ENCODE assay signal across 8 cellular contexts in genomic region chr1:119968068-119968492, GRCh38.
DNase-seq lines count a peak whose midpoint lies in the region; ATAC-seq and TF ChIP-seq lines count a peak whose summit lies in the region.

No MANE protein-coding gene starts in this region.

- no peak for TF ChIP-seq EP300 in suprapubic skin (IDR thresholded peaks at IDR 0.05)

- H3K4me1 ChIP-seq in HEK293 (ENCODE audit: control insufficient read depth, insufficient read depth, low read length), result no peaks in the 10 kb centered on the region
- H3K4me1 ChIP-seq in suprapubic skin, result peaks cover 34% of the 10 kb centered on the region

- TF ChIP-seq CTCF in HEK293 (tag by site-specific recombination; IDR thresholded peaks at IDR 0.05) (peak; percentile 67), endothelial cell (IDR thresholded peaks at IDR 0.05; ENCODE audit: unreplicated experiment) (peak; percentile 89), suprapubic skin (IDR thresholded peaks at IDR 0.05) (peak; percentile 53 to 63)

- peak; percentile 87 to 94 for ATAC-seq in natural killer cell treated with Interleukin-12 subunit alpha and Interleukin-12 subunit beta and Interleukin-15 and Interleukin-18, amount 100 ng/mL, for 72 hours

- H3K36me3 ChIP-seq in HEK293 (ENCODE audit: control insufficient read depth in 2 of 2, insufficient read depth in 1 of 2, low read length in 2 of 2) (peaks cover 4 to 79% of the 10 kb centered on the region in 2 experiments; a peak in 2 of 3 replicates), suprapubic skin (peaks cover 51% of the 10 kb centered on the region)

- no peaks in the 10 kb centered on the region for H3K27me3 Mint-ChIP-seq in activated CD4-positive, alpha-beta memory T cell treated with anti-CD3 and anti-CD28 coated beads, Interleukin-2, amount 10 ng/mL, durations not matched to agents 7 days and 5 days
- H3K27me3 Mint-ChIP-seq in endothelial cell (ENCODE audit: unreplicated experiment), result no peaks in the 10 kb centered on the region
- no peaks in the 10 kb centered on the region for H3K27me3 Mint-ChIP-seq in natural killer cell treated with Interleukin-12 subunit alpha and Interleukin-12 subunit beta and Interleukin-15 and Interleukin-18, amount 100 ng/mL, for 72 hours

- 75% methylated on average over 1 of the region's 1 CpG for WGBS in suprapubic skin

- H3K9me3 Mint-ChIP-seq in activated CD4-positive, alpha-beta memory T cell treated with anti-CD3 and anti-CD28 coated beads, Interleukin-2, amount 10 ng/mL, durations not matched to agents 7 days and 5 days, result no peaks in the 10 kb centered on the region
- H3K9me3 Mint-ChIP-seq in endothelial cell (ENCODE audit: unreplicated experiment), result no peaks in the 10 kb centered on the region
- peaks cover 5% of the 10 kb centered on the region for H3K9me3 Mint-ChIP-seq in natural killer cell treated with Interleukin-12 subunit alpha and Interleukin-12 subunit beta and Interleukin-15 and Interleukin-18, amount 100 ng/mL, for 72 hours

- POLR2A ChIA-PET in HEK293 (lab: Yijun Ruan, JAX), result no interaction called here
- POLR2A ChIA-PET in activated CD4-positive, alpha-beta memory T cell treated with anti-CD3 and anti-CD28 coated beads, Interleukin-2, amount 10 ng/mL, durations not matched to agents 7 days and 5 days (lab: Charles Lee), result no interaction called here

- H3K36me3 Mint-ChIP-seq in activated CD4-positive, alpha-beta memory T cell treated with anti-CD3 and anti-CD28 coated beads, Interleukin-2, amount 10 ng/mL, durations not matched to agents 7 days and 5 days (ENCODE audit: low read depth), result peaks cover 61% of the 10 kb centered on the region
- H3K36me3 Mint-ChIP-seq in endothelial cell (ENCODE audit: low read depth, unreplicated experiment), result peaks cover under 1% of the 10 kb centered on the region
- peaks cover 16% of the 10 kb centered on the region for H3K36me3 Mint-ChIP-seq in natural killer cell treated with Interleukin-12 subunit alpha and Interleukin-12 subunit beta and Interleukin-15 and Interleukin-18, amount 100 ng/mL, for 72 hours

- H3K9me3 ChIP-seq in HEK293 (ENCODE audit: control insufficient read depth, insufficient read depth, low read depth, low read length) (no peaks in the 10 kb centered on the region), suprapubic skin (no peaks in the 10 kb centered on the region)

- peaks cover 14% of the 10 kb centered on the region for H3K4me1 Mint-ChIP-seq in activated CD4-positive, alpha-beta memory T cell treated with anti-CD3 and anti-CD28 coated beads, Interleukin-2, amount 10 ng/mL, durations not matched to agents 7 days and 5 days
- H3K4me1 Mint-ChIP-seq in endothelial cell (ENCODE audit: unreplicated experiment), result no peaks in the 10 kb centered on the region
- peaks cover 7 to 17% of the 10 kb centered on the region in 2 donors for H3K4me1 Mint-ChIP-seq in natural killer cell treated with Interleukin-12 subunit alpha and Interleukin-12 subunit beta and Interleukin-15 and Interleukin-18, amount 100 ng/mL, for 72 hours (ENCODE audit: low read depth in 2 of 2)

- no peak overlapping the region for H3K27ac ChIP-seq in HEK293 (ENCODE audit: extremely low read depth, low read depth, low read length)
- no peak overlapping the region for H3K27ac ChIP-seq in suprapubic skin

- H3K4me3 ChIP-seq in HEK293 (ENCODE audit: low read depth, low read length) (no peak overlapping the region), suprapubic skin (no peak overlapping the region)

- TF ChIP-seq POLR2A in suprapubic skin (IDR thresholded peaks at IDR 0.05), result no peak

- H3K27me3 ChIP-seq in suprapubic skin, result no peaks in the 10 kb centered on the region

- CTCF ChIA-PET in HEK293 (lab: Yijun Ruan, JAX), result interaction anchor here (0.8 to 4.0 kb wide), 13 partner anchors 10 to 487 kb away, joined by 3 to 36 read pairs (median 6); no protein-coding TSS in a partner anchor
- CTCF ChIA-PET in activated CD4-positive, alpha-beta memory T cell treated with anti-CD3 and anti-CD28 coated beads, Interleukin-2, amount 10 ng/mL, durations not matched to agents 7 days and 5 days (lab: Charles Lee), result interaction anchor here (1.0 to 2.9 kb wide), 17 partner anchors 9 to 224 kb away, joined by 3 to 13 read pairs (median 7); no protein-coding TSS in a partner anchor

- DNase-seq in NCI-H187 (lab: John Stamatoyannopoulos, UW) (peak; percentile 50 to 61), NCI-H187 treated with DMSO at 0.1 percent for 48 hours (lab: John Stamatoyannopoulos, UW) (no peak), NCI-H2107 (lab: John Stamatoyannopoulos, UW) (peak; percentile 62), endothelial cell (ENCODE audit: low spot score) (peak; percentile 74), suprapubic skin (ENCODE audit: low spot score in 2 of 2) (no peak)
- DNase-seq in activated CD4-positive, alpha-beta memory T cell treated with anti-CD3 and anti-CD28 coated beads, Interleukin-2, amount 10 ng/mL, durations not matched to agents 7 days and 5 days, result peak; percentile 85
- peak; percentile 81 for DNase-seq in natural killer cell treated with Interleukin-12 subunit alpha and Interleukin-12 subunit beta and Interleukin-15 and Interleukin-18, amount 100 ng/mL, for 72 hours (ENCODE audit: low spot score)

- no peak overlapping the region for H3K4me3 Mint-ChIP-seq in activated CD4-positive, alpha-beta memory T cell treated with anti-CD3 and anti-CD28 coated beads, Interleukin-2, amount 10 ng/mL, durations not matched to agents 7 days and 5 days
- no peak overlapping the region for H3K4me3 Mint-ChIP-seq in endothelial cell (ENCODE audit: unreplicated experiment)
- H3K4me3 Mint-ChIP-seq in natural killer cell treated with Interleukin-12 subunit alpha and Interleukin-12 subunit beta and Interleukin-15 and Interleukin-18, amount 100 ng/mL, for 72 hours, result no peak overlapping the region

- peak overlapping the region; percentile 61 for H3K27ac Mint-ChIP-seq in activated CD4-positive, alpha-beta memory T cell treated with anti-CD3 and anti-CD28 coated beads, Interleukin-2, amount 10 ng/mL, durations not matched to agents 7 days and 5 days
- H3K27ac Mint-ChIP-seq in endothelial cell (ENCODE audit: unreplicated experiment), result no peak overlapping the region
- H3K27ac Mint-ChIP-seq in natural killer cell treated with Interleukin-12 subunit alpha and Interleukin-12 subunit beta and Interleukin-15 and Interleukin-18, amount 100 ng/mL, for 72 hours, result peak overlapping the region; percentile 66 to 89

TF ChIP-seq in HEK293, 187 proteins besides CTCF, POLR2A, EP300 and RAD21:
- TF ChIP-seq ZNF654 (tag by site-specific recombination; IDR thresholded peaks at IDR 0.05; ENCODE audit: low read depth) (peak; percentile 19; the same call in 1 of the 2 replicates), PRDM1 (tag by site-specific recombination; IDR thresholded peaks at IDR 0.05) (peak; percentile 53; the same call in 1 of the 2 replicates), PRDM2 (tag by site-specific recombination; IDR thresholded peaks at IDR 0.05; ENCODE audit: borderline replicate concordance) (no peak), ZBTB8A (tag by site-specific recombination; IDR thresholded peaks at IDR 0.05) (peak; percentile 53), ZNF660 (tag by site-specific recombination; IDR thresholded peaks at IDR 0.05) (0 out of 2 replicates have a peak, but pooled peaks have one; percentile 26), KLF17 (tag by site-specific recombination; IDR thresholded peaks at IDR 0.05) (no peak)

Comparison
In these comparisons a context has a peak if more than half of its experiments do, and no peak if none do; other contexts are left out.
1. DNase-seq: peak in NCI-H187 (2 of 2), NCI-H2107 (single experiment), activated CD4-positive, alpha-beta memory T cell treated with anti-CD3 and anti-CD28 coated beads, Interleukin-2, amount 10 ng/mL, durations not matched to agents 7 days and 5 days (single experiment), endothelial cell (single experiment) and natural killer cell treated with Interleukin-12 subunit alpha and Interleukin-12 subunit beta and Interleukin-15 and Interleukin-18, amount 100 ng/mL, for 72 hours (single experiment); none in NCI-H187 treated with DMSO at 0.1 percent for 48 hours (single experiment) and suprapubic skin (0 of 2).
2. Peak in every context shown above with its lines, with median percentiles within 50 percentile points of each other: CTCF ChIP-seq.